Comparison of ENCODE assay signal across 9 cellular contexts in genomic region chr6:14857501-14857900, GRCh38.
DNase-seq lines count a peak whose midpoint lies in the region; ATAC-seq, FAIRE-seq and TF ChIP-seq lines count a peak whose summit lies in the region.
"Had no signal": no experiment of that assay in that cellular context is flagged by ENCODE, and none has a peak within 500 bp of the region (broad histone marks: within the 10 kb centered on the region; RNA-seq: fewer than 3 reads in every experiment).

No MANE protein-coding gene starts in this region.

- POLR2A ChIA-PET in HEK293 (lab: Yijun Ruan, JAX): no interaction called here

- FAIRE-seq in HTR-8/SVneo (lab: Jason Lieb, UNC): no peak

- H3K9me3 Mint-ChIP-seq in activated CD8-positive, alpha-beta memory T cell treated with anti-CD3 and anti-CD28 coated beads, Interleukin-2, amount 10 ng/mL, durations not matched to agents 7 days and 5 days (ENCODE audit: low read depth): no peaks in the 10 kb centered on the region

- peaks cover 43% of the 10 kb centered on the region for H3K4me1 Mint-ChIP-seq in activated CD8-positive, alpha-beta memory T cell treated with anti-CD3 and anti-CD28 coated beads, Interleukin-2, amount 10 ng/mL, durations not matched to agents 7 days and 5 days

- CTCF ChIA-PET in HEK293 (lab: Yijun Ruan, JAX): no interaction called here
- CTCF ChIA-PET in activated CD8-positive, alpha-beta memory T cell treated with anti-CD3 and anti-CD28 coated beads, Interleukin-2, amount 10 ng/mL, durations not matched to agents 7 days and 5 days (lab: Charles Lee): interaction anchor here (0.8 kb wide), 1 partner anchor 19 kb away, joined by 3 read pairs; no protein-coding TSS in a partner anchor

- peak; percentile 74 for DNase-seq in activated CD8-positive, alpha-beta memory T cell treated with anti-CD3 and anti-CD28 coated beads, Interleukin-2, amount 10 ng/mL, durations not matched to agents 7 days and 5 days
- DNase-seq in left ventricle myocardium superior (no peak), iPS-NIHi7 (ENCODE audit: extremely low spot score) (no peak), HTR-8/SVneo (ENCODE audit: insufficient read length, low spot score) (no peak)
- DNase-seq in stimulated activated CD8-positive, alpha-beta memory T cell treated with anti-CD3 and anti-CD28 coated beads, Interleukin-15, amount 100 ng/mL, for 1 hour (ENCODE audit: low read depth): peak; percentile 64
- DNase-seq: DMS79 had no signal

- no peaks in the 10 kb centered on the region for H3K36me3 Mint-ChIP-seq in activated CD8-positive, alpha-beta memory T cell treated with anti-CD3 and anti-CD28 coated beads, Interleukin-2, amount 10 ng/mL, durations not matched to agents 7 days and 5 days

- peaks cover 10% of the 10 kb centered on the region for H3K4me1 ChIP-seq in HEK293 (ENCODE audit: control insufficient read depth, insufficient read depth, low read length)

- H3K36me3 ChIP-seq in HEK293 (ENCODE audit: control insufficient read depth in 2 of 2, insufficient read depth in 1 of 2, low read length in 2 of 2): no peaks in the 10 kb centered on the region

- peak overlapping the region; percentile 66 for H3K27ac Mint-ChIP-seq in activated CD8-positive, alpha-beta memory T cell treated with anti-CD3 and anti-CD28 coated beads, Interleukin-2, amount 10 ng/mL, durations not matched to agents 7 days and 5 days

- peak overlapping the region; percentile 44 for H3K4me3 Mint-ChIP-seq in activated CD8-positive, alpha-beta memory T cell treated with anti-CD3 and anti-CD28 coated beads, Interleukin-2, amount 10 ng/mL, durations not matched to agents 7 days and 5 days

- no peaks in the 10 kb centered on the region for H3K27me3 Mint-ChIP-seq in activated CD8-positive, alpha-beta memory T cell treated with anti-CD3 and anti-CD28 coated beads, Interleukin-2, amount 10 ng/mL, durations not matched to agents 7 days and 5 days

- intact Hi-C loops in left ventricle myocardium superior (cut with micrococcal nuclease): no loop called here

- H3K4me3 ChIP-seq in HEK293 (ENCODE audit: low read depth, low read length): no peak overlapping the region

- H3K9me3 ChIP-seq in HEK293 (ENCODE audit: control insufficient read depth, insufficient read depth, low read depth, low read length): no peaks in the 10 kb centered on the region

- TF ChIP-seq CTCF in HEK293 (tag by site-specific recombination; IDR thresholded peaks at IDR 0.05): no peak

- no peak overlapping the region for H3K27ac ChIP-seq in HEK293 (ENCODE audit: extremely low read depth, low read depth, low read length)

- ATAC-seq in activated CD8-positive, alpha-beta memory T cell treated with anti-CD3 and anti-CD28 coated beads, Interleukin-2, amount 10 ng/mL, durations not matched to agents 7 days and 5 days: peak; percentile 74
- peak; percentile 32 for ATAC-seq in left ventricle myocardium superior
- no peak for ATAC-seq in GM21576 (IDR thresholded peaks at IDR 0.05; ENCODE audit: unreplicated experiment)
- no peak for ATAC-seq in HG03457 (IDR thresholded peaks at IDR 0.05; ENCODE audit: unreplicated experiment)

TF ChIP-seq in HEK293, 187 proteins besides CTCF, POLR2A, EP300 and RAD21:
- TF ChIP-seq ZNF621 (tag by site-specific recombination; IDR thresholded peaks at IDR 0.05): no peak
- TF ChIP-seq EGR2 (tag by site-specific recombination; IDR thresholded peaks at IDR 0.05; ENCODE audit: low read depth): peak; percentile 28; the same call in 1 of the 2 replicates
- TF ChIP-seq ZFP3 (tag by site-specific recombination; IDR thresholded peaks at IDR 0.05; ENCODE audit: low read depth): no peak
- peak; percentile 38; the same call in 1 of the 2 replicates for TF ChIP-seq ZFHX2 (tag by site-specific recombination; conservative IDR thresholded peaks at IDR 0.05)
- TF ChIP-seq YY1 (tag by site-specific recombination; IDR thresholded peaks at IDR 0.05): no peak

Comparison
In these comparisons a context has a peak if more than half of its experiments do, and no peak if none do; other contexts are left out.
1. ATAC-seq: peak in activated CD8-positive, alpha-beta memory T cell treated with anti-CD3 and anti-CD28 coated beads, Interleukin-2, amount 10 ng/mL, durations not matched to agents 7 days and 5 days (single experiment) and left ventricle myocardium superior (single experiment); none in GM21576 (single experiment) and HG03457 (single experiment).
2. DNase-seq: peak in activated CD8-positive, alpha-beta memory T cell treated with anti-CD3 and anti-CD28 coated beads, Interleukin-2, amount 10 ng/mL, durations not matched to agents 7 days and 5 days (single experiment) and stimulated activated CD8-positive, alpha-beta memory T cell treated with anti-CD3 and anti-CD28 coated beads, Interleukin-15, amount 100 ng/mL, for 1 hour (single experiment); none in left ventricle myocardium superior (single experiment), iPS-NIHi7 (single experiment) and HTR-8/SVneo (single experiment).